ENCODE assay signal across 19 cellular contexts in the genomic region with DNA sequence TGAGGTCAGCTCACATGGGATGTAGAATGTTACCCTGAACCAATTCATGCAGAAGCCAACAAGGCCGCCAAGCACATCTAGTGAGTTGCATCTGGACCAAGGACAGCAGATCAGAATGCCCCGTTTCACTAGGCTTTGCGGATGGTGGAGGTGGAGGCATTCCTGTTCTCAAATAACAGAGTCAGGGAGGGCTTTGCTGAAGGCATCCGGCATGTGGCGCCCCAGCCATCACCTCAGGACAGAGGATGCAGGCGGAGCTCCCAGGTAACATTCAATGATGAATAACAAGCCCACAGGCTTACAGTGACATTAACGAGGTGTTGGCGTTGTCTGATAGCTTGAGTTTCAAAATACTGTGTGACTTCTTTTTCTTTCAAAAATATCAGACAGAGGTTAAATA.
"Had no signal": no experiment of that assay in that cellular context is flagged by ENCODE, and none has a peak within 500 bp of the region (broad histone marks: within the 10 kb centered on the region; RNA-seq: fewer than 3 reads in every experiment).

No MANE protein-coding gene starts in this region.

- H3K27ac ChIP-seq: body of pancreas, gastrocnemius medialis, pancreas, psoas muscle, right atrium auricular region, thoracic aorta, upper lobe of left lung had no signal

- H3K9me3 ChIP-seq: body of pancreas, gastrocnemius medialis, pancreas, psoas muscle, right atrium auricular region, thoracic aorta, upper lobe of left lung had no signal

- H3K36me3 ChIP-seq: gastrocnemius medialis, pancreas, right atrium auricular region, thoracic aorta, upper lobe of left lung had no signal

- H3K4me1 ChIP-seq: psoas muscle, right atrium auricular region, upper lobe of left lung had no signal

- ATAC-seq: activated CD8-positive, alpha-beta T cell treated with anti-CD3 and anti-CD28 coated beads, Interleukin-2, amount 10 ng/mL, durations not matched to agents 7 days and 5 days; body of pancreas; gastrocnemius medialis; left cardiac atrium; pancreas; psoas muscle had no signal

- H3K27me3 ChIP-seq: body of pancreas, pancreas, right atrium auricular region, upper lobe of left lung had no signal

- H3K4me3 ChIP-seq: body of pancreas, gastrocnemius medialis, pancreas, psoas muscle, right atrium auricular region, thoracic aorta, upper lobe of left lung had no signal

- DNase-seq: activated CD4-positive, alpha-beta T cell treated with anti-CD3 and anti-CD28 coated beads, Interleukin-2, amount 10 ng/mL, durations not matched to agents 7 days and 5 days; activated CD8-positive, alpha-beta T cell treated with anti-CD3 and anti-CD28 coated beads, Interleukin-2, amount 10 ng/mL, durations not matched to agents 7 days and 5 days; activated gamma-delta T cell treated with Interleukin-2 at 50 U/mL for 16 hours; activated T-cell treated with anti-CD3 and anti-CD28 coated beads, Interleukin-2, amount 50 U/mL, for 1 hour; anterior cingulate cortex; body of pancreas; effector CD8-positive, alpha-beta T cell; gastrocnemius medialis; hippocampal formation; islet precursor cell; left cardiac atrium; pancreas; psoas muscle; stimulated activated CD4-positive, alpha-beta T cell treated with anti-CD3 and anti-CD28 coated beads, Interleukin-4, amount 100 ng/mL, for 24 hours; stimulated activated naive CD4-positive, alpha-beta T cell treated with Interleukin-2 at 50 U/mL for 16 hours; T1000 had no signal
